1 cellular context compared by ENCODE assay signal in genomic region chr11:117907276-117908110, GRCh38.
TF ChIP-seq lines count a peak whose summit lies in the region.

No MANE protein-coding gene starts in this region.

TF ChIP-seq in K562, 482 proteins besides CTCF, POLR2A, EP300 and RAD21 (continued from another document and continues in another):
- TF ChIP-seq ZNF318 (IDR thresholded peaks at IDR 0.05; ENCODE audit: borderline replicate concordance in 1 of 2, low read depth in 1 of 2) = 0 out of 4 replicates have a peak, but pooled peaks of 1 of the 2 experiments have one; percentile 47
- peak in 1 of 2 experiments; percentile 74; a peak in 3 of 4 replicates for TF ChIP-seq MNT (conservative IDR thresholded peaks at IDR 0.05)
- TF ChIP-seq E4F1 (CRISPR knock-in tag; IDR thresholded peaks at IDR 0.05; ENCODE audit: borderline replicate concordance) = no peak
- no peak for TF ChIP-seq CEBPG (CRISPR knock-in tag; IDR thresholded peaks at IDR 0.05)
- no peak for TF ChIP-seq CEBPG (tag; conservative IDR thresholded peaks at IDR 0.05 in 1 of 2, IDR thresholded peaks at IDR 0.05 in 1 of 2)
- peak; percentile 57; the same call in 1 of the 2 replicates for TF ChIP-seq HBP1 (CRISPR knock-in tag; IDR thresholded peaks at IDR 0.05)
- no peak for TF ChIP-seq U2AF1 (optimal IDR thresholded peaks at IDR 0.05; ENCODE audit: low read depth, low read length)
- peak; percentile 69; the same call in 1 of the 2 replicates for TF ChIP-seq NKRF (IDR thresholded peaks at IDR 0.05; ENCODE audit: borderline replicate concordance)
- TF ChIP-seq ZNF77 (CRISPR knock-in tag; IDR thresholded peaks at IDR 0.05) = no peak
- no peak for TF ChIP-seq NR0B1 (IDR thresholded peaks at IDR 0.05; ENCODE audit: partially characterized antibody)
- TF ChIP-seq FOXA1 (IDR thresholded peaks at IDR 0.05; ENCODE audit: borderline replicate concordance) = no peak
- TF ChIP-seq PRPF4 (IDR thresholded peaks at IDR 0.05; ENCODE audit: insufficient read depth, low read depth, low read length, poor library complexity, severe bottlenecking) = no peak
- TF ChIP-seq RREB1 (CRISPR knock-in tag; IDR thresholded peaks at IDR 0.05) = 0 out of 2 replicates have a peak, but pooled peaks have one; percentile 79
- peak; percentile 30 for TF ChIP-seq GTF2B (IDR thresholded peaks at IDR 0.05; ENCODE audit: extremely low read depth, insufficient read length)
- 0 out of 2 replicates have a peak, but pooled peaks have one; percentile 30 for TF ChIP-seq NFE2 (IDR thresholded peaks at IDR 0.05; ENCODE audit: low read depth)
- TF ChIP-seq ARID3A (IDR thresholded peaks at IDR 0.05; ENCODE audit: borderline replicate concordance, low read depth, low read length) = peak; percentile 84; the same call in 1 of the 2 replicates
- TF ChIP-seq RAD51 (IDR thresholded peaks at IDR 0.05; ENCODE audit: borderline replicate concordance, low read depth) = no peak
- peak; percentile 13; the same call in 1 of the 2 replicates for TF ChIP-seq CC2D1A (IDR thresholded peaks at IDR 0.05)
